In genomic region chr2:205058409-205058808, GRCh38 we compare ENCODE assay signal across 21 cellular contexts.
"Had no signal": no experiment of that assay in that cellular context is flagged by ENCODE, and none has a peak within 500 bp of the region (broad histone marks: within the 10 kb centered on the region; RNA-seq: fewer than 3 reads in every experiment).

No MANE protein-coding gene starts in this region.

- H3K4me1 Mint-ChIP-seq: activated naive CD8-positive, alpha-beta T cell treated with anti-CD3 and anti-CD28 coated beads, Interleukin-2, amount 50 U/mL, for 24 hours; stimulated activated naive B cell treated with anti-CD40 and anti-IgM and Interleukin-4, amounts not matched to agents 10 μg/mL and 1 μg/mL and 100 μg/mL, for 72 hours had no signal

- H3K27me3 ChIP-seq: ascending aorta, esophagus squamous epithelium, left lung, sigmoid colon, spleen, thyroid gland had no signal

- H3K4me3 ChIP-seq: ascending aorta, esophagus squamous epithelium, left lung, sigmoid colon, spleen, thyroid gland had no signal

- H3K27me3 Mint-ChIP-seq: activated CD4-positive, alpha-beta T cell treated with anti-CD3 and anti-CD28 coated beads for 36 hours; activated naive CD8-positive, alpha-beta T cell treated with anti-CD3 and anti-CD28 coated beads, Interleukin-2, amount 50 U/mL, for 24 hours; dendritic cell treated with granulocyte-macrophage colony-stimulating factor and Interleukin-4, amounts not matched to agents 40 ng/mL and 50 ng/mL, for 4 days had no signal

- H3K4me1 ChIP-seq: ascending aorta, esophagus squamous epithelium, left lung, spleen, thyroid gland had no signal

- H3K36me3 Mint-ChIP-seq: stimulated activated naive B cell treated with anti-CD40 and anti-IgM and Interleukin-4, amounts not matched to agents 10 μg/mL and 1 μg/mL and 100 μg/mL, for 72 hours had no signal

- H3K36me3 ChIP-seq: ascending aorta, esophagus squamous epithelium, left lung, sigmoid colon, spleen, thyroid gland had no signal

- H3K27ac Mint-ChIP-seq: activated CD4-positive, alpha-beta T cell treated with anti-CD3 and anti-CD28 coated beads for 36 hours; activated naive CD8-positive, alpha-beta T cell treated with anti-CD3 and anti-CD28 coated beads, Interleukin-2, amount 50 U/mL, for 24 hours; activated T-helper 2 cell treated with anti-CD3 and anti-CD28 coated beads, Interferon-gamma antibody, Interleukin-2, Interleukin-4, amounts not matched to agents 10 μg/mL and 5 μg/mL and 100 μg/mL, durations not matched to agents 14 hours and 24 hours and 36 hours; dendritic cell treated with granulocyte-macrophage colony-stimulating factor and Interleukin-4, amounts not matched to agents 40 ng/mL and 50 ng/mL, for 4 days; nephron; stimulated activated naive B cell treated with anti-CD40 and anti-IgM and Interleukin-4, amounts not matched to agents 10 μg/mL and 1 μg/mL and 100 μg/mL, for 72 hours; T-helper 2 cell treated with Interferon-gamma antibody and Interleukin-4, amounts not matched to agents 5 μg/mL and 100 μg/mL, for 36 hours; WTC11 had no signal

- ATAC-seq: activated CD4-positive, alpha-beta T cell treated with anti-CD3 and anti-CD28 coated beads for 36 hours; activated naive CD8-positive, alpha-beta T cell treated with anti-CD3 and anti-CD28 coated beads, Interleukin-2, amount 50 U/mL, for 24 hours; left lung; stimulated activated naive B cell treated with anti-CD40 and anti-IgM and Interleukin-4, amounts not matched to agents 10 μg/mL and 1 μg/mL and 100 μg/mL, for 72 hours; WTC11 had no signal

- H3K4me3 Mint-ChIP-seq: activated CD4-positive, alpha-beta T cell treated with anti-CD3 and anti-CD28 coated beads for 36 hours; activated naive CD8-positive, alpha-beta T cell treated with anti-CD3 and anti-CD28 coated beads, Interleukin-2, amount 50 U/mL, for 24 hours; dendritic cell treated with granulocyte-macrophage colony-stimulating factor and Interleukin-4, amounts not matched to agents 40 ng/mL and 50 ng/mL, for 4 days; nephron; stimulated activated naive B cell treated with anti-CD40 and anti-IgM and Interleukin-4, amounts not matched to agents 10 μg/mL and 1 μg/mL and 100 μg/mL, for 72 hours; T-helper 2 cell treated with Interferon-gamma antibody and Interleukin-4, amounts not matched to agents 5 μg/mL and 100 μg/mL, for 36 hours; WTC11 had no signal

- DNase-seq: activated CD4-positive, alpha-beta T cell treated with anti-CD3 and anti-CD28 coated beads for 36 hours; activated CD4-positive, alpha-beta T cell treated with anti-CD3 and anti-CD28 coated beads, Interleukin-2, amount 50 U/mL, for 48 hours; activated naive CD4-positive, alpha-beta T cell treated with Interleukin-2 at 50 U/mL for 16 hours; activated naive CD8-positive, alpha-beta T cell treated with anti-CD3 and anti-CD28 coated beads, Interleukin-2, amount 50 U/mL, for 24 hours; activated T-cell treated with anti-CD3 and anti-CD28 coated beads for 4 hours; effector CD8-positive, alpha-beta T cell; esophagus squamous epithelium; head of caudate nucleus; left lung; midbrain; nucleus accumbens; sigmoid colon; spleen; stimulated activated naive B cell treated with anti-CD40 and anti-IgM and Interleukin-4, amounts not matched to agents 10 μg/mL and 1 μg/mL and 100 μg/mL, for 72 hours; thyroid gland had no signal

- H3K9me3 ChIP-seq: ascending aorta, esophagus squamous epithelium, sigmoid colon, thyroid gland had no signal

- H3K27ac ChIP-seq: ascending aorta, esophagus squamous epithelium, left lung, sigmoid colon, spleen, thyroid gland had no signal
